Comparison of ENCODE assay signal across 1 cellular context in the genomic region with DNA sequence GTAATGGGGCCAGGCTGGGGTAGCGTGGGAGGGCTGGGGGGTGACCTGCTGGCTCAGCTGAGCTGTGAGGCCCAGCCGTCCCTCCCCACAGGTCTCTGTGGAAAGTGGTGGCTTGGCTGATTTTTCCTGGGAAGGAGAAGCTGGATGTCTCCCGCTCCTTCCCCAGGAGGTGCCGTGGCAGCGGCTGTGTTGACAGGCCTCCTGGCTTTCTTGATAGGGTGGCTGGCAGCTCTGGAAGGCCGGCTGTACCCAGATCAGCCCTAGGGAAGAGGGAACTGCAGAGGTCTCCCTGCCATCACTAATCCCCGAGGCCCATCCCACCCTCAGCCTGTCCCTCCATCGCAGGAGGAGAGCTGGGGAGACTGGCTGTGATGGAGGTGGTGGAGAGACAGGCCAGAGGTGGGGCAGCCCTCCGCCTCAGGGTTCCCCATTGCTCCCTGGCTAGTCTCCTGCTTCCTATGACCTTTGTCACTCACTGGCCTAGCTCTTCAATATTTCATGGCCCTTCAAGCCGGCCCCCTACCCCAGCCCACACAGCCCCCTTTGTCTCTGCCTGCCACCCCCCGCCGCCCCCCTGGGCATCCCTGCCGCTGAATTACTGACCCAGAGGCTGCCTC.
TF ChIP-seq lines count a peak whose summit lies in the region.

No MANE protein-coding gene starts in this region.

TF ChIP-seq in WTC11, 78 proteins besides CTCF, POLR2A, EP300 and RAD21 (continued from another document):
- TF ChIP-seq, protein P1, sequence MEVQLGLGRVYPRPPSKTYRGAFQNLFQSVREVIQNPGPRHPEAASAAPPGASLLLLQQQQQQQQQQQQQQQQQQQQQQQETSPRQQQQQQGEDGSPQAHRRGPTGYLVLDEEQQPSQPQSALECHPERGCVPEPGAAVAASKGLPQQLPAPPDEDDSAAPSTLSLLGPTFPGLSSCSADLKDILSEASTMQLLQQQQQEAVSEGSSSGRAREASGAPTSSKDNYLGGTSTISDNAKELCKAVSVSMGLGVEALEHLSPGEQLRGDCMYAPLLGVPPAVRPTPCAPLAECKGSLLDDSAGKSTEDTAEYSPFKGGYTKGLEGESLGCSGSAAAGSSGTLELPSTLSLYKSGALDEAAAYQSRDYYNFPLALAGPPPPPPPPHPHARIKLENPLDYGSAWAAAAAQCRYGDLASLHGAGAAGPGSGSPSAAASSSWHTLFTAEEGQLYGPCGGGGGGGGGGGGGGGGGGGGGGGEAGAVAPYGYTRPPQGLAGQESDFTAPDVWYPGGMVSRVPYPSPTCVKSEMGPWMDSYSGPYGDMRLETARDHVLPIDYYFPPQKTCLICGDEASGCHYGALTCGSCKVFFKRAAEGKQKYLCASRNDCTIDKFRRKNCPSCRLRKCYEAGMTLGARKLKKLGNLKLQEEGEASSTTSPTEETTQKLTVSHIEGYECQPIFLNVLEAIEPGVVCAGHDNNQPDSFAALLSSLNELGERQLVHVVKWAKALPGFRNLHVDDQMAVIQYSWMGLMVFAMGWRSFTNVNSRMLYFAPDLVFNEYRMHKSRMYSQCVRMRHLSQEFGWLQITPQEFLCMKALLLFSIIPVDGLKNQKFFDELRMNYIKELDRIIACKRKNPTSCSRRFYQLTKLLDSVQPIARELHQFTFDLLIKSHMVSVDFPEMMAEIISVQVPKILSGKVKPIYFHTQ (CRISPR knock-in tag; IDR thresholded peaks at IDR 0.05): no peak
- TF ChIP-seq NFYB (CRISPR knock-in tag; conservative IDR thresholded peaks at IDR 0.05; ENCODE audit: low read depth): no peak
- TF ChIP-seq, protein P2, sequence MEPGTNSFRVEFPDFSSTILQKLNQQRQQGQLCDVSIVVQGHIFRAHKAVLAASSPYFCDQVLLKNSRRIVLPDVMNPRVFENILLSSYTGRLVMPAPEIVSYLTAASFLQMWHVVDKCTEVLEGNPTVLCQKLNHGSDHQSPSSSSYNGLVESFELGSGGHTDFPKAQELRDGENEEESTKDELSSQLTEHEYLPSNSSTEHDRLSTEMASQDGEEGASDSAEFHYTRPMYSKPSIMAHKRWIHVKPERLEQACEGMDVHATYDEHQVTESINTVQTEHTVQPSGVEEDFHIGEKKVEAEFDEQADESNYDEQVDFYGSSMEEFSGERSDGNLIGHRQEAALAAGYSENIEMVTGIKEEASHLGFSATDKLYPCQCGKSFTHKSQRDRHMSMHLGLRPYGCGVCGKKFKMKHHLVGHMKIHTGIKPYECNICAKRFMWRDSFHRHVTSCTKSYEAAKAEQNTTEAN (CRISPR knock-in tag; IDR thresholded peaks at IDR 0.05): no peak
- TF ChIP-seq, protein P3, sequence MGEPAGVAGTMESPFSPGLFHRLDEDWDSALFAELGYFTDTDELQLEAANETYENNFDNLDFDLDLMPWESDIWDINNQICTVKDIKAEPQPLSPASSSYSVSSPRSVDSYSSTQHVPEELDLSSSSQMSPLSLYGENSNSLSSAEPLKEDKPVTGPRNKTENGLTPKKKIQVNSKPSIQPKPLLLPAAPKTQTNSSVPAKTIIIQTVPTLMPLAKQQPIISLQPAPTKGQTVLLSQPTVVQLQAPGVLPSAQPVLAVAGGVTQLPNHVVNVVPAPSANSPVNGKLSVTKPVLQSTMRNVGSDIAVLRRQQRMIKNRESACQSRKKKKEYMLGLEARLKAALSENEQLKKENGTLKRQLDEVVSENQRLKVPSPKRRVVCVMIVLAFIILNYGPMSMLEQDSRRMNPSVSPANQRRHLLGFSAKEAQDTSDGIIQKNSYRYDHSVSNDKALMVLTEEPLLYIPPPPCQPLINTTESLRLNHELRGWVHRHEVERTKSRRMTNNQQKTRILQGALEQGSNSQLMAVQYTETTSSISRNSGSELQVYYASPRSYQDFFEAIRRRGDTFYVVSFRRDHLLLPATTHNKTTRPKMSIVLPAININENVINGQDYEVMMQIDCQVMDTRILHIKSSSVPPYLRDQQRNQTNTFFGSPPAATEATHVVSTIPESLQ (CRISPR knock-in tag; IDR thresholded peaks at IDR 0.05): no peak
